Comparison of ENCODE assay signal across 2 cellular contexts in the genomic region with DNA sequence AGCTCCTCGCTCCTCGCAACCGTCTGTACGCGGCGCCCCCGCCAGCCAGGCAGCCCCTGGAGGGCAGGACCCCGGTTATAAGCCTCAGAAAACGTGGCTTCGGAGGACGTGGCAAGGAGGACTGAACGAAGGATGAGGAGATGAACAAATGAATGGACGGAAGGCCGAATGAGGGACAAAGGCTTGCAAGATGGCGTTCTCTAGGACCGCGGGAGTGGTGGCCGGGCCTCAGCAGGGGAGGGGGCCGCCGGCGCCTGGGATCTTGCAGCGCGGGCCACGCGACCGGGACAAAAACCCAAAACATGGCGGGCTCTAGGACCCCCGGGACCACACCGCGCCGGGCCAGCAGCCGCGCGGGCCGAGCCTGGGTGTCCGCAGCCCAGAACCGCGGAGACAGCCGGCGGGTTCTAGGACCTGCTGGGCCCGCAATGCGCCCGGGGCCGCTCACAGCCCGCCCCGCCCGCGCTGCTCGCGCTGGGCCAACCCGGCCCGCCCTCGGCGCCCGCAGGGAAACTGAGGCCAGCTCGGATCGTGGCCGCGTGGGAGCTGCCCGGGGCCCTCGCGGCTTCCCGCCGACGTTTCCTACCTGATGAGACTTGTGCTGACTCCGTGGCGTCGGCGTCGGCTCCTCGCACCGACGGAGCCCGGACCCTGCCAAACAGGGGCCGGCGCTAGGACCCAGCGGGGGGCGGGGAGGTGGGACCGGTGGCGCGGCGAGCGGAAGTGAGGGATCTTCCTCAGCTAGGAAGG.
TF ChIP-seq lines count a peak whose summit lies in the region.

No MANE protein-coding gene starts in this region.

TF ChIP-seq in IMR-90, 13 proteins besides CTCF, POLR2A, EP300 and RAD21:
- TF ChIP-seq MAFK (IDR thresholded peaks at IDR 0.05; ENCODE audit: low read depth, low read length) (no peak), BHLHE40 (IDR thresholded peaks at IDR 0.05; ENCODE audit: low read depth, low read length) (0 out of 2 replicates have a peak, but pooled peaks have one; percentile 9), MAZ (IDR thresholded peaks at IDR 0.05; ENCODE audit: borderline replicate concordance, low read depth, low read length) (peak; percentile 98)
- TF ChIP-seq, protein P1, sequence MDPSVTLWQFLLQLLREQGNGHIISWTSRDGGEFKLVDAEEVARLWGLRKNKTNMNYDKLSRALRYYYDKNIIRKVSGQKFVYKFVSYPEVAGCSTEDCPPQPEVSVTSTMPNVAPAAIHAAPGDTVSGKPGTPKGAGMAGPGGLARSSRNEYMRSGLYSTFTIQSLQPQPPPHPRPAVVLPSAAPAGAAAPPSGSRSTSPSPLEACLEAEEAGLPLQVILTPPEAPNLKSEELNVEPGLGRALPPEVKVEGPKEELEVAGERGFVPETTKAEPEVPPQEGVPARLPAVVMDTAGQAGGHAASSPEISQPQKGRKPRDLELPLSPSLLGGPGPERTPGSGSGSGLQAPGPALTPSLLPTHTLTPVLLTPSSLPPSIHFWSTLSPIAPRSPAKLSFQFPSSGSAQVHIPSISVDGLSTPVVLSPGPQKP (IDR thresholded peaks at IDR 0.05; ENCODE audit: borderline replicate concordance, low read depth, low read length): no peak

TF ChIP-seq in PFSK-1, 5 proteins besides CTCF, POLR2A, EP300 and RAD21:
- TF ChIP-seq TAF1 (IDR thresholded peaks at IDR 0.05; ENCODE audit: borderline replicate concordance, insufficient read depth, low read length) (peak; percentile 6; the same call in 1 of the 2 replicates), FOXP2 (optimal IDR thresholded peaks at IDR 0.05; ENCODE audit: borderline replicate concordance, extremely low read depth, extremely low read length, insufficient read depth) (peak; percentile 41), SIN3A (IDR thresholded peaks at IDR 0.05; ENCODE audit: borderline replicate concordance, insufficient read depth, low read length) (peak; percentile 79; the same call in 1 of the 2 replicates), POLR2AphosphoS5 (IDR thresholded peaks at IDR 0.05; ENCODE audit: low read depth, low read length) (peak; percentile 41; the same call in 1 of the 2 replicates)
- TF ChIP-seq, protein P2, sequence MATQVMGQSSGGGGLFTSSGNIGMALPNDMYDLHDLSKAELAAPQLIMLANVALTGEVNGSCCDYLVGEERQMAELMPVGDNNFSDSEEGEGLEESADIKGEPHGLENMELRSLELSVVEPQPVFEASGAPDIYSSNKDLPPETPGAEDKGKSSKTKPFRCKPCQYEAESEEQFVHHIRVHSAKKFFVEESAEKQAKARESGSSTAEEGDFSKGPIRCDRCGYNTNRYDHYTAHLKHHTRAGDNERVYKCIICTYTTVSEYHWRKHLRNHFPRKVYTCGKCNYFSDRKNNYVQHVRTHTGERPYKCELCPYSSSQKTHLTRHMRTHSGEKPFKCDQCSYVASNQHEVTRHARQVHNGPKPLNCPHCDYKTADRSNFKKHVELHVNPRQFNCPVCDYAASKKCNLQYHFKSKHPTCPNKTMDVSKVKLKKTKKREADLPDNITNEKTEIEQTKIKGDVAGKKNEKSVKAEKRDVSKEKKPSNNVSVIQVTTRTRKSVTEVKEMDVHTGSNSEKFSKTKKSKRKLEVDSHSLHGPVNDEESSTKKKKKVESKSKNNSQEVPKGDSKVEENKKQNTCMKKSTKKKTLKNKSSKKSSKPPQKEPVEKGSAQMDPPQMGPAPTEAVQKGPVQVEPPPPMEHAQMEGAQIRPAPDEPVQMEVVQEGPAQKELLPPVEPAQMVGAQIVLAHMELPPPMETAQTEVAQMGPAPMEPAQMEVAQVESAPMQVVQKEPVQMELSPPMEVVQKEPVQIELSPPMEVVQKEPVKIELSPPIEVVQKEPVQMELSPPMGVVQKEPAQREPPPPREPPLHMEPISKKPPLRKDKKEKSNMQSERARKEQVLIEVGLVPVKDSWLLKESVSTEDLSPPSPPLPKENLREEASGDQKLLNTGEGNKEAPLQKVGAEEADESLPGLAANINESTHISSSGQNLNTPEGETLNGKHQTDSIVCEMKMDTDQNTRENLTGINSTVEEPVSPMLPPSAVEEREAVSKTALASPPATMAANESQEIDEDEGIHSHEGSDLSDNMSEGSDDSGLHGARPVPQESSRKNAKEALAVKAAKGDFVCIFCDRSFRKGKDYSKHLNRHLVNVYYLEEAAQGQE (IDR thresholded peaks at IDR 0.05; ENCODE audit: insufficient read depth in 1 of 2, low read depth in 2 of 2, low read length in 2 of 2): no peak
